ENCODE assay signal across 11 cellular contexts in the genomic region with DNA sequence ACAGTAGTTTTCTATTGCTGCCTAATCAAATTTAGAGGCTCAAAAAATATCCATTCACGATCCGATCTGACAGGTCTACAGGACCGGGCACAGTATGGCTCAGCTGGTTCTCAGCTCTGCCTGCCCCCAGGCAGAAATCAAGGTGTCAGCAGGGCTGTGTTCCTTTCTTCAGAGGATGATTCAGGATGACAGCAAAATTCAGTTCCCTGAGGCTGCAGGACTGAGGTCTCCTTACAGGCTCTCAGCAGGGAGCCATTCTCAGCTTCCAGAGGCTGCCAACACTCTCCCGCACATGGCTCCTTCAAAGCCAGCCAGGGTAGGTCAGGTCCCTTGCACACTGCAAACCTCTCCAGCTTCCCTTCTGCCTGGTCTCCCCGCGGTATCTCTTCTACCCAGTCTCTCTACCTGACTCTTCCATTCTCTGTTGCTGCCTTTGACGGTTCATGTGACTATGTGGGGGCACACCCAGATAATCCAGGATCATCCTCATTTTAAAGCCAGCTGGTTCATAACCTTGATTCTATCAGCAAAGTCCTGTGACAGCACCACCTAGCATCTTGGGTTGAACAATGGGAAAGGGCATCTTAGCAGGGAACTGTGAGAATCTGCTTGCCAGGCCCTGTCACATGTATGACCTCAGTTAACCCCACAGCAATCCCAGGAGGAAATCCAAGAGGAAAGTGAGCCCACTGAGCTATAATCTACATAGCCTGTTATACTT. TPM values are rescaled to one million over a fixed set of nuclear protein-coding genes. Genes with fewer than 3 reads are reported as not detected.
DNase-seq lines count a peak whose midpoint lies in the region; ATAC-seq, FAIRE-seq and TF ChIP-seq lines count a peak whose summit lies in the region.
"Had no signal": no experiment of that assay in that cellular context is flagged by ENCODE, and none has a peak within 500 bp of the region (broad histone marks: within the 10 kb centered on the region; RNA-seq: fewer than 3 reads in every experiment).

No MANE protein-coding gene starts in this region.

- H4K20me1 ChIP-seq in endothelial cell of umbilical vein (replicated peaks; ENCODE audit: control insufficient read depth, extremely low read depth, insufficient read depth, low read length): no peaks in the 10 kb centered on the region

- no peak overlapping the region for H3K4me3 ChIP-seq in endothelial cell of umbilical vein (replicated peaks in 1 of 3; ENCODE audit: insufficient read depth in 1 of 3, low read depth in 1 of 3, low read length in 3 of 3)
- H3K4me3 ChIP-seq: right atrium auricular region had no signal

- H3K9ac ChIP-seq in endothelial cell of umbilical vein (replicated peaks; ENCODE audit: extremely low read depth, insufficient read depth, low read length): no peak overlapping the region

- no peaks in the 10 kb centered on the region for H3K79me2 ChIP-seq in endothelial cell of umbilical vein (ENCODE audit: control insufficient read depth, insufficient read depth, low read length)

- FAIRE-seq in D721Med (lab: Jason Lieb, UNC) (peak; percentile 71), endothelial cell of umbilical vein (lab: Jason Lieb, UNC) (no peak)

- no peak overlapping the region for H2AFZ ChIP-seq in endothelial cell of umbilical vein (ENCODE audit: low read depth, low read length)

- TF ChIP-seq CTCF in D721Med (IDR thresholded peaks at IDR 0.05; ENCODE audit: insufficient read depth, missing control alignments) (no peak), endothelial cell of umbilical vein (IDR thresholded peaks at IDR 0.05; ENCODE audit: extremely low read depth in 1 of 2, insufficient read depth in 1 of 2, low read depth in 1 of 2, low read length in 2 of 2) (no peak)

- H3K4me1 ChIP-seq in endothelial cell of umbilical vein (ENCODE audit: control insufficient read depth, extremely low read depth, insufficient read depth, low read length): peaks cover 12% of the 10 kb centered on the region

- BruUV-seq in endothelial cell of umbilical vein (replicated peaks; lab: Mats Ljungman, UMichigan): no TSS peak

- H3K4me2 ChIP-seq in endothelial cell of umbilical vein (ENCODE audit: insufficient read depth, low read length): no peak overlapping the region

- intact Hi-C loops in endothelial cell of umbilical vein (cut with micrococcal nuclease): no loop called here

- no peaks in the 10 kb centered on the region for H3K27me3 ChIP-seq in endothelial cell of umbilical vein (ENCODE audit: control insufficient read depth in 2 of 2, insufficient read depth in 2 of 2, low read length in 2 of 2)
- H3K27me3 ChIP-seq: right atrium auricular region had no signal

- peak; percentile 78 for DNase-seq in A172 (ENCODE audit: low spot score)
- peak; percentile 41 for DNase-seq in D721Med (ENCODE audit: insufficient read length, low spot score)
- DNase-seq in SK-N-DZ (ENCODE audit: low spot score): peak; percentile 33
- DNase-seq in endothelial cell of umbilical vein (ENCODE audit: low read depth, low spot score): peak; percentile 10
- DNase-seq in stimulated activated CD4-positive, alpha-beta T cell treated with anti-CD3 and anti-CD28 coated beads, Interleukin-15, amount 100 ng/mL, for 24 hours: no peak
- no peak for DNase-seq in foreskin melanocyte
- DNase-seq: substantia nigra had no signal

- peaks cover 0 to 3% of the 10 kb centered on the region in 2 experiments for H3K36me3 ChIP-seq in endothelial cell of umbilical vein (ENCODE audit: control insufficient read depth in 2 of 2, extremely low read depth in 1 of 2, insufficient read depth in 2 of 2, low read length in 2 of 2)
- H3K36me3 ChIP-seq: right atrium auricular region had no signal

- no peaks in the 10 kb centered on the region for H3K9me1 ChIP-seq in endothelial cell of umbilical vein (replicated peaks; ENCODE audit: control insufficient read depth, extremely low read depth, insufficient read depth, low read length)

- dilution Hi-C loops in endothelial cell of umbilical vein (cut with MboI; ENCODE audit: extremely low pct_ligation_motif_present, low sequenced_read_pairs): no loop called here

- TF ChIP-seq POLR2A in endothelial cell of umbilical vein (IDR thresholded peaks at IDR 0.05; ENCODE audit: low read depth, low read length): no peak
- TF ChIP-seq POLR2A in GM18505 (IDR thresholded peaks at IDR 0.05; ENCODE audit: borderline replicate concordance, extremely low read depth, insufficient read depth, insufficient read length): no peak

- ATAC-seq in GM18505 (IDR thresholded peaks at IDR 0.05; ENCODE audit: unreplicated experiment) (no peak), GM21723 (IDR thresholded peaks at IDR 0.05; ENCODE audit: unreplicated experiment) (no peak)
- ATAC-seq: Right ventricle myocardium inferior had no signal

- no peaks in the 10 kb centered on the region for H3K9me3 ChIP-seq in endothelial cell of umbilical vein (replicated peaks; ENCODE audit: control insufficient read depth, insufficient read depth, low read length)
- H3K9me3 ChIP-seq: right atrium auricular region had no signal

- POLR2A ChIA-PET in endothelial cell of umbilical vein (lab: Charles Lee): no interaction called here

- no peak overlapping the region for H3K27ac ChIP-seq in endothelial cell of umbilical vein (ENCODE audit: insufficient read depth, low read depth, low read length)
- H3K27ac ChIP-seq: right atrium auricular region had no signal

- CTCF ChIA-PET in endothelial cell of umbilical vein (lab: Charles Lee): no interaction called here

TF ChIP-seq in endothelial cell of umbilical vein, 7 proteins besides CTCF, POLR2A, EP300 and RAD21:
- TF ChIP-seq GATA2 (IDR thresholded peaks at IDR 0.05; ENCODE audit: insufficient read depth, insufficient read length, low read depth, low read length): no peak
- no peak for TF ChIP-seq MYC (IDR thresholded peaks at IDR 0.05; ENCODE audit: low read depth, low read length)
- TF ChIP-seq EZH2 (IDR thresholded peaks at IDR 0.05; ENCODE audit: borderline replicate concordance, low read depth, low read length, severe bottlenecking): no peak
- no peak for TF ChIP-seq FOS (IDR thresholded peaks at IDR 0.05; ENCODE audit: borderline replicate concordance, insufficient read depth, low read length)
- TF ChIP-seq, protein P1, sequence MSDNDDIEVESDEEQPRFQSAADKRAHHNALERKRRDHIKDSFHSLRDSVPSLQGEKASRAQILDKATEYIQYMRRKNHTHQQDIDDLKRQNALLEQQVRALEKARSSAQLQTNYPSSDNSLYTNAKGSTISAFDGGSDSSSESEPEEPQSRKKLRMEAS (IDR thresholded peaks at IDR 0.05; ENCODE audit: insufficient read depth, insufficient read length): no peak
- TF ChIP-seq POLR2AphosphoS5 (IDR thresholded peaks at IDR 0.05; ENCODE audit: insufficient read depth, low read depth, low read length): no peak
- no peak for TF ChIP-seq JUN (IDR thresholded peaks at IDR 0.05; ENCODE audit: borderline replicate concordance, insufficient read depth, insufficient read length, low read depth)

RNA-seq across cellular contexts. Expression of a gene that starts 50.4 kb away (rescaled TPM):
- 26.4 and 31.5 TPM in 2 replicates for total RNA-seq in A172 (2014; rRNA removed; shearing (Covaris generic))
- 13.5 and 17.7 TPM in 2 replicates for polyA plus RNA-seq in SK-N-DZ (2014; cell fraction: cytosol; rRNA removed)
- polyA plus RNA-seq in SK-N-DZ (2014; cell fraction: nucleus; rRNA removed): 23.8 and 51.1 TPM in 2 replicates
- 43.2 and 44.6 TPM in 2 replicates for total RNA-seq in endothelial cell of umbilical vein
- 31.1 and 34.2 TPM in 2 replicates for polyA plus RNA-seq in endothelial cell of umbilical vein
- polyA plus RNA-seq in endothelial cell of umbilical vein (2011; cell fraction: cytosol; rRNA removed): 38.9 and 44.9 TPM in 2 replicates
- 34.7 and 35.8 TPM in 2 replicates for polyA plus RNA-seq in endothelial cell of umbilical vein (2011; cell fraction: nucleus; rRNA removed)
- 60.1 and 78.8 TPM in 2 replicates for polyA plus RNA-seq in endothelial cell of umbilical vein (2012)
- 74.3 and 78.8 TPM in 2 replicates for polyA minus RNA-seq in endothelial cell of umbilical vein
- polyA minus RNA-seq in endothelial cell of umbilical vein (2011; cell fraction: cytosol; rRNA and poly(A)+ RNA removed): 8.3 TPM
- 23.0 and 39.3 TPM in 2 replicates for polyA minus RNA-seq in endothelial cell of umbilical vein (2011; cell fraction: nucleus; rRNA and poly(A)+ RNA removed)

Comparison
In these comparisons a context has a peak if more than half of its experiments do, and no peak if none do; other contexts are left out.
1. DNase-seq: peak in A172 (single experiment), D721Med (single experiment), SK-N-DZ (single experiment) and endothelial cell of umbilical vein (single experiment); none in stimulated activated CD4-positive, alpha-beta T cell treated with anti-CD3 and anti-CD28 coated beads, Interleukin-15, amount 100 ng/mL, for 24 hours (single experiment) and foreskin melanocyte (single experiment).